In the genomic region with DNA sequence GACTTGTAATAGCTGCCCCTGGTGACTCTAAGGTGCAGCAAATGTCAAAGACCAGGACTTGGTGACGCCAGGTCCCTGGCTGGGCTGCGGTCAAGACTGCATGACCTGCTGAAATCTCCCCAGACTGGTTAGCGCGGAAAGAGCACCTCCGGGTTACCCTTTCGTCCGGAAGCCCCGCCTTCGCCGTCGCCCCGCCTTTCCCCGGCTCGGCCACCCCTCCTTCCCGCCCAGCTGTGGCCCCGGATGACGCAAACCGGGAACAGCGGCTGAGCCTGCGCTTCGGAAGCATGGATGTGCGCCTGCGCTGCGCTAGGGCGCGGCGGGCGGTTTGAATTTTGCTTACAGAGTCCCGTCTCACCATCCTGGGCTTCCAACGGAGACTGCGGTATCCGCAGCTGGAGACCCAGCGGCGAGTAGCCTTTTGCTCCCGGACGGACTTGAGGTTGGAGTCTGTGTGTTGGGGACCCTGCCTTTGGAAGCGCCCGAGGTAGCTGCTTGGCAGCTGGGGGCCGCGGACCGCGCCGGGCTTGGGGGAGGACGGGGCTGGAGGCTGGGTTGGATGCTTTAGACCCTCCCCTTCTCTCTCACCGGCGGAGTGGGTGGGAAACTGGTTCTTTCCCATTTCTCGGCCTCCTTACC, we compare ENCODE assay signal across 8 cellular contexts. TPM values are rescaled to one million over a fixed set of nuclear protein-coding genes. Genes with fewer than 3 reads are reported as not detected.
DNase-seq lines count a peak whose midpoint lies in the region; ATAC-seq and TF ChIP-seq lines count a peak whose summit lies in the region.

A gene with protein sequence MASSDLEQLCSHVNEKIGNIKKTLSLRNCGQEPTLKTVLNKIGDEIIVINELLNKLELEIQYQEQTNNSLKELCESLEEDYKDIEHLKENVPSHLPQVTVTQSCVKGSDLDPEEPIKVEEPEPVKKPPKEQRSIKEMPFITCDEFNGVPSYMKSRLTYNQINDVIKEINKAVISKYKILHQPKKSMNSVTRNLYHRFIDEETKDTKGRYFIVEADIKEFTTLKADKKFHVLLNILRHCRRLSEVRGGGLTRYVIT (plus strand): TSS at position 294 of the 639 bp plus-strand sequence. CDS start 785 bp downstream, outside the sequence.

- POLR2A ChIA-PET in PC-9 (lab: Charles Lee; ENCODE audit: unreplicated experiment): interaction anchor here (0.5 to 0.6 kb wide), 2 partner anchors 12 to 85 kb away, joined by 3 to 9 read pairs; no protein-coding TSS in a partner anchor

- ATAC-seq in GM21619 (IDR thresholded peaks at IDR 0.05; ENCODE audit: unreplicated experiment): peak; percentile 92

- peaks cover 3% of the 10 kb centered on the region; the same call in 1 of the 2 replicates for H3K9me3 ChIP-seq in PC-9 (ENCODE audit: insufficient read depth, low read depth)

- peak within 1 kb of the TSS; percentile 91 for H3K4me2 ChIP-seq in PC-9

- H3K36me3 ChIP-seq in PC-9 (ENCODE audit: low read depth): 0 out of 2 replicates have a peak, but pooled peaks cover 5% of the 10 kb centered on the region

- no peaks in the 10 kb centered on the region for H4K20me1 ChIP-seq in PC-9 (ENCODE audit: insufficient read depth)

- BruUV-seq in PC-9 (replicated peaks; lab: Mats Ljungman, UMichigan): no TSS peak

- CTCF ChIA-PET in PC-9 (lab: Charles Lee): no interaction called here

- H3K79me2 ChIP-seq in PC-9 (ENCODE audit: low read depth): peaks cover 9% of the 10 kb centered on the region; the same call in 1 of the 2 replicates

- H3K4me1 ChIP-seq in PC-9 (replicated peaks; ENCODE audit: insufficient read depth): peaks cover 19% of the 10 kb centered on the region

- DNase-seq in DMS153 (lab: John Stamatoyannopoulos, UW): peak; percentile 91
- DNase-seq in Jurkat, Clone E6-1 (ENCODE audit: low read depth, low spot score): peak; percentile 88
- DNase-seq in PC-9: peak; percentile 84 to 88
- DNase-seq in activated T-cell treated with anti-CD3 and anti-CD28 coated beads, Interleukin-2, amount 50 U/mL, for 1 hour: peak; percentile 90
- peak; percentile 45 for DNase-seq in epithelial cell of proximal tubule (ENCODE audit: low read depth)
- peak; percentile 95 for DNase-seq in mucosa of gallbladder (ENCODE audit: low spot score)
- peak; percentile 78 for DNase-seq in stimulated activated CD8-positive, alpha-beta memory T cell treated with anti-CD3 and anti-CD28 coated beads, Interleukin-4, amount 100 ng/mL, for 4 hours (ENCODE audit: low read depth in 2 of 2, low spot score in 1 of 2)

- peak within 1 kb of the TSS; percentile 93 for H3K4me3 ChIP-seq in Jurkat, Clone E6-1 (ENCODE audit: low read length)
- peak within 1 kb of the TSS; percentile 68 for H3K4me3 ChIP-seq in PC-9
- peak within 1 kb of the TSS; percentile 87 for H3K4me3 ChIP-seq in epithelial cell of proximal tubule (ENCODE audit: low read depth, low read length)

- intact Hi-C loops in PC-9 (cut with micrococcal nuclease; ENCODE audit: unreplicated experiment): no loop called here

- peak within 1 kb of the TSS; percentile 93 for H2AFZ ChIP-seq in PC-9

- no peaks in the 10 kb centered on the region for H3K27me3 ChIP-seq in PC-9 (ENCODE audit: insufficient read depth, low read depth)

- H3F3A ChIP-seq in PC-9 (ENCODE audit: insufficient read depth, low read depth): no peaks in the 10 kb centered on the region

- H3K9me2 ChIP-seq in PC-9 (ENCODE audit: insufficient read depth): no peaks in the 10 kb centered on the region

- H3K27ac ChIP-seq in PC-9: peak within 1 kb of the TSS; percentile 65

- TF ChIP-seq CTCF in PC-9 (conservative IDR thresholded peaks at IDR 0.05): no peak
- no peak for TF ChIP-seq CTCF in epithelial cell of proximal tubule (conservative IDR thresholded peaks at IDR 0.05; ENCODE audit: low read depth, low read length)

RNA-seq across cellular contexts. Expression of the gene that starts here (rescaled TPM):
- polyA plus RNA-seq in Jurkat, Clone E6-1 (2012; ENCODE audit: insufficient read depth, insufficient read length): 20.6 TPM
- total RNA-seq in PC-9 (2021): 14.7 and 18.3 TPM in 2 replicates
- total RNA-seq in epithelial cell of proximal tubule: 23.9 and 34.2 TPM in 2 replicates
- 0.55 TPM for total RNA-seq in mucosa of gallbladder

Comparison
In these comparisons a context has a peak if more than half of its experiments do, and no peak if none do; other contexts are left out.
1. Peak in every context shown above with its lines: DNase-seq, ATAC-seq, H3K4me3 ChIP-seq and H3K27ac ChIP-seq.
2. RNA of the gene that starts here (total RNA-seq): 23.9 to 34.2 TPM in epithelial cell of proximal tubule and 14.7 to 18.3 TPM in PC-9; 0.55 TPM in mucosa of gallbladder (single experiment); every median in the first group is over 10 times any median in the second.
3. Peak in DNase-seq in mucosa of gallbladder; RNA of the gene not detected or under 1 TPM.
4. DNase-seq: peak in every context shown above with its lines; median percentile 95 in mucosa of gallbladder; 91 in DMS153; 90 in activated T-cell treated with anti-CD3 and anti-CD28 coated beads, Interleukin-2, amount 50 U/mL, for 1 hour; 88 in Jurkat, Clone E6-1; 86 in PC-9; 78 in stimulated activated CD8-positive, alpha-beta memory T cell treated with anti-CD3 and anti-CD28 coated beads, Interleukin-4, amount 100 ng/mL, for 4 hours; 45 in epithelial cell of proximal tubule.